ENCODE assay signal across 1 cellular context in the genomic region with DNA sequence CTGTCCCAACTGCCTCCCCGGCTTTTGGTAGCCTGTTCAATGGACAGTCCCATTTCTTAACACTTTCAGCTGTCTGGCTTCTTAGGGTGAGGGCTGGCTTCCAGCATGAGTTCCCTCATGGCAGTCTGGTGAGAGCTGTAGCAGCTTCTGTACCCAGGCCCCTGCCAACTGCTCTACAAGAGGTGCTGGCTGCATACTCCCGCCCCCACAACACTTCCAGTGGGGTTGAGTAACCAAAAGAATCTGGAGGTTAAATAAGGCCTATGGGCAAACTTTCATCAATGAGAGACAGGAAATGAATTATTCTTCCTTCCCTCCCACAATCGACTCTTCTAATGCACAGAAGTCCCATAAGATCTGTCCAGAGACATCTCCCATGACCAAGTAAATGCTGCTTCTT.
TF ChIP-seq lines count a peak whose summit lies in the region.

No MANE protein-coding gene starts in this region.

TF ChIP-seq in IMR-90, 13 proteins besides CTCF, POLR2A, EP300 and RAD21 (continued from another document):
- TF ChIP-seq, protein P1, sequence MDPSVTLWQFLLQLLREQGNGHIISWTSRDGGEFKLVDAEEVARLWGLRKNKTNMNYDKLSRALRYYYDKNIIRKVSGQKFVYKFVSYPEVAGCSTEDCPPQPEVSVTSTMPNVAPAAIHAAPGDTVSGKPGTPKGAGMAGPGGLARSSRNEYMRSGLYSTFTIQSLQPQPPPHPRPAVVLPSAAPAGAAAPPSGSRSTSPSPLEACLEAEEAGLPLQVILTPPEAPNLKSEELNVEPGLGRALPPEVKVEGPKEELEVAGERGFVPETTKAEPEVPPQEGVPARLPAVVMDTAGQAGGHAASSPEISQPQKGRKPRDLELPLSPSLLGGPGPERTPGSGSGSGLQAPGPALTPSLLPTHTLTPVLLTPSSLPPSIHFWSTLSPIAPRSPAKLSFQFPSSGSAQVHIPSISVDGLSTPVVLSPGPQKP (IDR thresholded peaks at IDR 0.05; ENCODE audit: borderline replicate concordance, low read depth, low read length) = no peak
- TF ChIP-seq RFX5 (IDR thresholded peaks at IDR 0.05; ENCODE audit: low read depth, low read length) = no peak
- TF ChIP-seq CEBPB (IDR thresholded peaks at IDR 0.05; ENCODE audit: low read depth, low read length) = no peak
- no peak for TF ChIP-seq CHD1 (IDR thresholded peaks at IDR 0.05; ENCODE audit: low read depth, low read length)
